8 cellular contexts compared by ENCODE assay signal in genomic region chr15:65611888-65612615, GRCh38. TPM values are rescaled to one million over a fixed set of nuclear protein-coding genes. Genes with fewer than 3 reads are reported as not detected.
DNase-seq lines count a peak whose midpoint lies in the region; ATAC-seq and TF ChIP-seq lines count a peak whose summit lies in the region.

No MANE protein-coding gene starts in this region.

- H4K20me1 ChIP-seq in MM.1S (ENCODE audit: insufficient read depth, low read length) = no peaks in the 10 kb centered on the region

- no peaks in the 10 kb centered on the region for H3K9me3 Mint-ChIP-seq in CD4-positive, alpha-beta T cell
- H3K9me3 Mint-ChIP-seq in neural crest cell = no peaks in the 10 kb centered on the region

- H3F3A ChIP-seq in MM.1S (ENCODE audit: insufficient read depth, low read length) = no peaks in the 10 kb centered on the region

- H3K4me1 Mint-ChIP-seq in CD4-positive, alpha-beta T cell (ENCODE audit: low read depth) = peaks cover 40% of the 10 kb centered on the region
- peaks cover 34% of the 10 kb centered on the region for H3K4me1 Mint-ChIP-seq in neural crest cell

- peak overlapping the region; percentile 81; the same call in 1 of the 2 replicates for H3K9ac ChIP-seq in MM.1S (ENCODE audit: low read length)
- H3K9ac ChIP-seq in duodenal mucosa (ENCODE audit: low read depth in 1 of 2, low read length in 2 of 2) = peak overlapping the region; percentile 92 to 100

- H3K79me2 ChIP-seq in MM.1S (ENCODE audit: low read length) = peaks cover 34% of the 10 kb centered on the region

- H3K9me3 ChIP-seq in CD4-positive, alpha-beta T cell (ENCODE audit: control insufficient read depth, low read length) = no peaks in the 10 kb centered on the region
- no peaks in the 10 kb centered on the region for H3K9me3 ChIP-seq in MM.1S (replicated peaks; ENCODE audit: insufficient read depth, low read length)
- H3K9me3 ChIP-seq in duodenal mucosa (ENCODE audit: control insufficient read depth in 1 of 2, low read length in 2 of 2) = no peaks in the 10 kb centered on the region

- H2AFZ ChIP-seq in MM.1S (ENCODE audit: low read length) = peak overlapping the region; percentile 96

- no peaks in the 10 kb centered on the region for H3K36me3 ChIP-seq in MM.1S (replicated peaks; ENCODE audit: insufficient read depth, low read length)
- peaks cover 0 to under 1% of the 10 kb centered on the region in 2 donors for H3K36me3 ChIP-seq in duodenal mucosa (ENCODE audit: control insufficient read depth in 1 of 2, insufficient read depth in 2 of 2, low read length in 2 of 2)

- POLR2A ChIA-PET in CD4-positive, alpha-beta T cell (lab: Charles Lee) = interaction anchor here (0.9 to 1.5 kb wide), 3 partner anchors 13 to 221 kb away, joined by 3 read pairs; no protein-coding TSS in a partner anchor

- H3K4me2 ChIP-seq in MM.1S (ENCODE audit: low read depth, low read length) = peak overlapping the region; percentile 63; the same call in 1 of the 2 replicates

- H3K27ac Mint-ChIP-seq in CD4-positive, alpha-beta T cell = peak overlapping the region; percentile 93
- peak overlapping the region; percentile 99 for H3K27ac Mint-ChIP-seq in neural crest cell (ENCODE audit: unreplicated experiment)

- no peaks in the 10 kb centered on the region for H3K9me2 ChIP-seq in MM.1S (replicated peaks; ENCODE audit: insufficient read depth, low read length)

- no peaks in the 10 kb centered on the region for H3K27me3 Mint-ChIP-seq in CD4-positive, alpha-beta T cell
- H3K27me3 Mint-ChIP-seq in neural crest cell (ENCODE audit: low read depth) = no peaks in the 10 kb centered on the region

- no peak for DNase-seq in CD4-positive, alpha-beta T cell
- no peak for DNase-seq in MM.1S
- DNase-seq in neural crest cell (ENCODE audit: low read depth, low spot score) = no peak
- no peak for DNase-seq in COLO668 (lab: John Stamatoyannopoulos, UW; ENCODE audit: unreplicated experiment)
- no peak for DNase-seq in NCI-H748 treated with DMSO at 0.1 percent for 48 hours (lab: John Stamatoyannopoulos, UW)

- peaks cover 27% of the 10 kb centered on the region for H3K36me3 Mint-ChIP-seq in CD4-positive, alpha-beta T cell (ENCODE audit: low read depth)
- H3K36me3 Mint-ChIP-seq in neural crest cell (ENCODE audit: low read depth) = no peaks in the 10 kb centered on the region

- TF ChIP-seq CTCF in CD4-positive, alpha-beta T cell (IDR thresholded peaks at IDR 0.05) = no peak
- TF ChIP-seq CTCF in MM.1S (IDR thresholded peaks at IDR 0.05; ENCODE audit: low read length) (no peak), neural crest cell (conservative IDR thresholded peaks at IDR 0.05) (no peak)

- H3K4me1 ChIP-seq in MM.1S (ENCODE audit: low read length) (0 out of 2 replicates have a peak, but pooled peaks cover 2% of the 10 kb centered on the region), duodenal mucosa (ENCODE audit: control insufficient read depth in 1 of 2, insufficient read depth in 2 of 2, low read length in 2 of 2) (peaks cover 20 to 24% of the 10 kb centered on the region in 2 donors)

- no peak for ATAC-seq in CD4-positive, alpha-beta T cell (ENCODE audit: poor library complexity)
- ATAC-seq in GM21786 (IDR thresholded peaks at IDR 0.05; ENCODE audit: unreplicated experiment) (no peak), GM19463 (IDR thresholded peaks at IDR 0.05; ENCODE audit: unreplicated experiment) (no peak)

- CTCF ChIA-PET in CD4-positive, alpha-beta T cell (lab: Charles Lee) = interaction anchor here (1.5 kb wide), 1 partner anchor 775 kb away, joined by 4 read pairs; the partner anchor contains the start of gene MAP2K1

- peak overlapping the region; percentile 88 for H3K27ac ChIP-seq in CD4-positive, alpha-beta T cell (ENCODE audit: low read depth, low read length)
- no peak overlapping the region for H3K27ac ChIP-seq in MM.1S (ENCODE audit: low read length)
- H3K27ac ChIP-seq in duodenal mucosa (ENCODE audit: low read depth, low read length) = peak overlapping the region; percentile 83

- H3K27me3 ChIP-seq in CD4-positive, alpha-beta T cell (ENCODE audit: control insufficient read depth, insufficient read depth, low read length) = no peaks in the 10 kb centered on the region
- no peaks in the 10 kb centered on the region for H3K27me3 ChIP-seq in MM.1S (replicated peaks; ENCODE audit: insufficient read depth, low read length)
- H3K27me3 ChIP-seq in duodenal mucosa (ENCODE audit: control insufficient read depth in 1 of 2, insufficient read depth in 2 of 2, low read length in 2 of 2) = no peaks in the 10 kb centered on the region

- peak overlapping the region; percentile 99 for H3K4me3 Mint-ChIP-seq in CD4-positive, alpha-beta T cell
- peak overlapping the region; percentile 91 for H3K4me3 Mint-ChIP-seq in neural crest cell

- intact Hi-C loops in CD4-positive, alpha-beta T cell (cut with DNase I, micrococcal nuclease) = loop anchor here in 1 of 2 experiments (1.0 to 10.0 kb wide), 3 partner anchors 95 to 307 kb away; partner anchors contain the start of genes DPP8, RAB11A and RNU5B-1

- H3K4me3 ChIP-seq in MM.1S (ENCODE audit: low read length) = peak overlapping the region; percentile 79
- peak overlapping the region; percentile 91 to 96 for H3K4me3 ChIP-seq in duodenal mucosa (ENCODE audit: low read depth in 1 of 2, low read length in 2 of 2)

RNA-seq across cellular contexts. Expression of gene INTS14, which starts 1.1 kb away (rescaled TPM):
- total RNA-seq in CD4-positive, alpha-beta T cell = 10 to 100 TPM; 20.6 to 25.1 TPM
- 53.1 and 54.6 TPM in 2 replicates for total RNA-seq in neural crest cell

RNA-seq across cellular contexts. Expression of gene SLC24A1, which starts 9.7 kb away (rescaled TPM):
- total RNA-seq in CD4-positive, alpha-beta T cell = 1 to 10 TPM; 2.2 to 2.3 TPM
- 5.4 and 8.9 TPM in 2 replicates for total RNA-seq in neural crest cell
